Comparison of ENCODE assay signal across 16 cellular contexts in genomic region chr16:56824804-56825203, GRCh38. TPM values are rescaled to one million over a fixed set of nuclear protein-coding genes. Genes with fewer than 3 reads are reported as not detected.
A peak's percentile ranks its signal among the peaks of the same experiment; 100 is the strongest.
DNase-seq lines count a peak whose midpoint lies in the region; ATAC-seq and TF ChIP-seq lines count a peak whose summit lies in the region.
"Had no signal": no experiment of that assay in that cellular context is flagged by ENCODE, and none has a peak within 500 bp of the region (broad histone marks: within the 10 kb centered on the region; RNA-seq: fewer than 3 reads in every experiment).

No MANE protein-coding gene starts in this region.

- H3K9me3 ChIP-seq in CD4-positive, CD25-positive, alpha-beta regulatory T cell (ENCODE audit: control insufficient read depth in 2 of 2, low read length in 2 of 2) = no peaks in the 10 kb centered on the region
- no peaks in the 10 kb centered on the region for H3K9me3 ChIP-seq in neural progenitor cell (ENCODE audit: low read depth)
- H3K9me3 ChIP-seq: BLaER1 treated with 17β-estradiol and CSF1 and Interleukin-3, amounts not matched to agents 10 nM and 100 nM had no signal

- no peak for ATAC-seq in CD4-positive, CD25-positive, alpha-beta regulatory T cell (ENCODE audit: low read depth in 2 of 2)

- no peak overlapping the region for H3K4me2 ChIP-seq in KMS-11
- H3K4me2 ChIP-seq in neural progenitor cell = peak overlapping the region; percentile 34
- H3K4me2 ChIP-seq: BLaER1 treated with 17β-estradiol and CSF1 and Interleukin-3, amounts not matched to agents 10 nM and 100 nM had no signal

- peaks cover 7% of the 10 kb centered on the region for H3K27me3 Mint-ChIP-seq in CD4-positive, CD25-positive, alpha-beta regulatory T cell
- H3K27me3 Mint-ChIP-seq in brain (no peaks in the 10 kb centered on the region), neural progenitor cell (ENCODE audit: insufficient read depth, low read depth) (no peaks in the 10 kb centered on the region)
- H3K27me3 Mint-ChIP-seq: B cell; CD8-positive, alpha-beta memory T cell; IgD-negative memory B cell had no signal

- H4K20me1 ChIP-seq in KMS-11 (ENCODE audit: insufficient read depth) = no peaks in the 10 kb centered on the region
- H4K20me1 ChIP-seq in neural progenitor cell (ENCODE audit: low read depth) = peaks cover 13% of the 10 kb centered on the region

- H2AFZ ChIP-seq in KMS-11 (ENCODE audit: low read depth) = no peak overlapping the region
- no peak overlapping the region for H2AFZ ChIP-seq in neural progenitor cell (replicated peaks)
- H2AFZ ChIP-seq: GM23248 had no signal

- no peak for DNase-seq in CD4-positive, CD25-positive, alpha-beta regulatory T cell
- no peak for DNase-seq in neural progenitor cell (ENCODE audit: low spot score)
- DNase-seq in stimulated activated CD4-positive, alpha-beta T cell treated with anti-CD3 and anti-CD28 coated beads, Interleukin-4, amount 100 ng/mL, for 24 hours = no peak
- DNase-seq in activated effector memory CD4-positive, alpha-beta T cell treated with anti-CD3 and anti-CD28 coated beads, Interleukin-2, amount 50 U/mL, for 16 hours = no peak
- DNase-seq in medulla oblongata (ENCODE audit: extremely low spot score) = no peak
- DNase-seq: CD8-positive, alpha-beta memory T cell; DMS 273 treated with DMSO at 0.1 percent for 48 hours had no signal

- TF ChIP-seq CTCF in KMS-11 (conservative IDR thresholded peaks at IDR 0.05; ENCODE audit: low read depth, low read length) (no peak), brain (conservative IDR thresholded peaks at IDR 0.05) (no peak), neural progenitor cell (IDR thresholded peaks at IDR 0.05) (no peak)

- H3K9ac ChIP-seq in KMS-11 (no peak overlapping the region), neural progenitor cell (no peak overlapping the region)
- H3K9ac ChIP-seq: BLaER1 treated with 17β-estradiol and CSF1 and Interleukin-3, amounts not matched to agents 10 nM and 100 nM; GM23248 had no signal

- H3K4me3 ChIP-seq in CD4-positive, CD25-positive, alpha-beta regulatory T cell (ENCODE audit: low read depth, low read length) = no peak overlapping the region
- no peak overlapping the region for H3K4me3 ChIP-seq in KMS-11 (IDR thresholded peaks at IDR 0.05; ENCODE audit: insufficient read depth, low read depth, low read length)
- H3K4me3 ChIP-seq in neural progenitor cell = no peak overlapping the region
- H3K4me3 ChIP-seq: BLaER1 treated with 17β-estradiol and CSF1 and Interleukin-3, amounts not matched to agents 10 nM and 100 nM; GM23248 had no signal

- no peaks in the 10 kb centered on the region for H3K27me3 ChIP-seq in CD4-positive, CD25-positive, alpha-beta regulatory T cell (ENCODE audit: control insufficient read depth, insufficient read depth, low read length)
- H3K27me3 ChIP-seq in KMS-11 (ENCODE audit: insufficient read depth, low read depth) = no peaks in the 10 kb centered on the region
- H3K27me3 ChIP-seq in neural progenitor cell = no peaks in the 10 kb centered on the region
- H3K27me3 ChIP-seq: BLaER1 treated with 17β-estradiol and CSF1 and Interleukin-3, amounts not matched to agents 10 nM and 100 nM had no signal

- H3K4me3 Mint-ChIP-seq in CD4-positive, CD25-positive, alpha-beta regulatory T cell = no peak overlapping the region
- no peak overlapping the region for H3K4me3 Mint-ChIP-seq in brain
- H3K4me3 Mint-ChIP-seq in neural progenitor cell = no peak overlapping the region
- H3K4me3 Mint-ChIP-seq: B cell; CD8-positive, alpha-beta memory T cell; IgD-negative memory B cell had no signal

- peaks cover 6% of the 10 kb centered on the region for H3K4me1 ChIP-seq in CD4-positive, CD25-positive, alpha-beta regulatory T cell (ENCODE audit: control insufficient read depth, insufficient read depth, low read length, poor library complexity, severe bottlenecking)
- H3K4me1 ChIP-seq in KMS-11 (ENCODE audit: low read depth, poor library complexity, severe bottlenecking) = peaks cover 5% of the 10 kb centered on the region
- peaks cover 24% of the 10 kb centered on the region for H3K4me1 ChIP-seq in neural progenitor cell

- H3K36me3 ChIP-seq in CD4-positive, CD25-positive, alpha-beta regulatory T cell (ENCODE audit: control insufficient read depth, insufficient read depth, low read length) = peaks cover 34% of the 10 kb centered on the region
- H3K36me3 ChIP-seq in KMS-11 (ENCODE audit: insufficient read depth) (no peaks in the 10 kb centered on the region), neural progenitor cell (no peaks in the 10 kb centered on the region)

- H3K9me3 Mint-ChIP-seq in CD4-positive, CD25-positive, alpha-beta regulatory T cell = peaks cover 0 to 1% (median 0%) of the 10 kb centered on the region in 7 donors
- H3K9me3 Mint-ChIP-seq in brain (no peaks in the 10 kb centered on the region), neural progenitor cell (no peaks in the 10 kb centered on the region)
- H3K9me3 Mint-ChIP-seq: CD8-positive, alpha-beta memory T cell; IgD-negative memory B cell had no signal

- H3F3A ChIP-seq in neural progenitor cell (ENCODE audit: low read depth) = peaks cover 16% of the 10 kb centered on the region

- no peaks in the 10 kb centered on the region for H3K79me2 ChIP-seq in KMS-11 (ENCODE audit: insufficient read depth, low read depth)
- H3K79me2 ChIP-seq in neural progenitor cell (ENCODE audit: low read depth) = no peaks in the 10 kb centered on the region

- H3K36me3 Mint-ChIP-seq in CD4-positive, CD25-positive, alpha-beta regulatory T cell = peaks cover 40% of the 10 kb centered on the region
- H3K36me3 Mint-ChIP-seq in brain = peaks cover 50% of the 10 kb centered on the region
- peaks cover 21% of the 10 kb centered on the region for H3K36me3 Mint-ChIP-seq in neural progenitor cell

- H3K27ac ChIP-seq in CD4-positive, CD25-positive, alpha-beta regulatory T cell (ENCODE audit: insufficient read depth, low read length, poor library complexity, severe bottlenecking) = no peak overlapping the region
- 0 out of 2 replicates have a peak overlapping the region, but pooled peaks have one; percentile 8 for H3K27ac ChIP-seq in KMS-11
- H3K27ac ChIP-seq in neural progenitor cell = no peak overlapping the region
- H3K27ac ChIP-seq: BLaER1 treated with 17β-estradiol and CSF1 and Interleukin-3, amounts not matched to agents 10 nM and 100 nM; HL-60 had no signal

- H3K27ac Mint-ChIP-seq in CD4-positive, CD25-positive, alpha-beta regulatory T cell = peak overlapping the region; percentile 31 to 84 (median 43)
- H3K27ac Mint-ChIP-seq in brain (peak overlapping the region; percentile 69 to 96 (median 90)), neural progenitor cell (peak overlapping the region; percentile 42)
- H3K27ac Mint-ChIP-seq: B cell had no signal

- H3K4me1 Mint-ChIP-seq in CD4-positive, CD25-positive, alpha-beta regulatory T cell = peaks cover 14 to 47% (median 24%) of the 10 kb centered on the region in 4 donors
- H3K4me1 Mint-ChIP-seq in brain (peaks cover 33% of the 10 kb centered on the region), neural progenitor cell (peaks cover 19% of the 10 kb centered on the region)
- H3K4me1 Mint-ChIP-seq: B cell, IgD-negative memory B cell had no signal

RNA-seq across cellular contexts. Expression of gene SLC12A3, which starts 40.2 kb away (rescaled TPM):
- total RNA-seq in CD4-positive, CD25-positive, alpha-beta regulatory T cell = not detected
- not detected for polyA plus RNA-seq in CD4-positive, CD25-positive, alpha-beta regulatory T cell
- not detected for polyA plus RNA-seq in brain (ENCODE audit: insufficient read depth, low read depth, low replicate concordance)
- total RNA-seq in neural progenitor cell (ENCODE audit: low replicate concordance) = not detected in 2 replicates
- total RNA-seq: A172; CD8-positive, alpha-beta memory T cell; GM23248; HT1080 had no signal
- polyA plus RNA-seq: CD8-positive, alpha-beta memory T cell; GM23248 had no signal
